ENCODE assay signal across 14 cellular contexts in the genomic region with DNA sequence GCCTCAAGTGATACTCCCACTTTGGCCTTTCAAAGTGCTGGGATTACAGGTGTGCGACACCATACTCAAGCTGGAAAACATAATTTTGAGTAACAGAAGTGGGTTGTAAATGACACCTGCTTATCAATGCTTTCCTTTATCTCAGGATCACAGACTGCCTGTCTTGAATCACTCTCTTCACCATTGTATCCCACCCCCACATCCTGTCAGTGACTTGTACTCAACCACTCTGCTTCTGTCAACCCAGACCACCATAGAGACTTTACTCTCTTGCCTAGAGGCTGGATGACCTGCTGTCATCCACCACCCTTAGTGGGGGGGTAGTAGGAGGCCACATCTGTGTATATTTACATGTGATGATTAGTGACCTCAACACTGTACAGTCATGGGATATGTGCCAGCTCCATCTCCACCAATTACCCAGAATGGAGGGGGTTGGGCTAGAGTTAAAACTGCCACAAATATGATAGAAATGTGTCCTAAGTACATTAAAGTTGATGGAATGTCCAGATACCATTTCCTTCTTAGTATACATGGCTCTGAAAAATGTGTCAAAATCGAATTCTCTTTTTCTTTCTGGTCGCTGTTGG.
DNase-seq lines count a peak whose midpoint lies in the region; ATAC-seq and TF ChIP-seq lines count a peak whose summit lies in the region.
"Had no signal": no experiment of that assay in that cellular context is flagged by ENCODE, and none has a peak within 500 bp of the region (broad histone marks: within the 10 kb centered on the region; RNA-seq: fewer than 3 reads in every experiment).

No MANE protein-coding gene starts in this region.

- no peaks in the 10 kb centered on the region for H4K20me1 ChIP-seq in OCI-LY3 (ENCODE audit: insufficient read depth, low read length)

- no peak for ATAC-seq in right lobe of liver
- ATAC-seq: CD8-positive, alpha-beta T cell had no signal

- H3K4me2 ChIP-seq in OCI-LY3 (ENCODE audit: low read length) (peak overlapping the region; percentile 70; the same call in 1 of the 2 replicates), skeletal muscle satellite cell (ENCODE audit: low read length) (peak overlapping the region; percentile 7)

- H3K36me3 ChIP-seq in OCI-LY3 (replicated peaks; ENCODE audit: low read depth, low read length): peaks cover 13% of the 10 kb centered on the region
- H3K36me3 ChIP-seq in skeletal muscle satellite cell (ENCODE audit: insufficient read depth, low read length): no peaks in the 10 kb centered on the region
- no peaks in the 10 kb centered on the region for H3K36me3 ChIP-seq in right lobe of liver

- H3K4me3 ChIP-seq in GM12865 (ENCODE audit: low read depth, low read length) (no peak overlapping the region), OCI-LY3 (ENCODE audit: low read length) (no peak overlapping the region), fibroblast of mammary gland (ENCODE audit: control insufficient read depth, low read depth, low read length) (no peak overlapping the region), skeletal muscle satellite cell (ENCODE audit: low read length) (no peak overlapping the region), coronary artery (no peak overlapping the region), right lobe of liver (no peak overlapping the region)

- TF ChIP-seq CTCF in GM12865 (IDR thresholded peaks at IDR 0.05; ENCODE audit: insufficient read depth, low read depth, low read length, missing control alignments) (no peak), OCI-LY3 (IDR thresholded peaks at IDR 0.05; ENCODE audit: low read depth, low read length) (no peak), fibroblast of mammary gland (conservative IDR thresholded peaks at IDR 0.05; ENCODE audit: control insufficient read depth, insufficient read depth, low read depth, low read length) (no peak), coronary artery (IDR thresholded peaks at IDR 0.05) (no peak), right lobe of liver (IDR thresholded peaks at IDR 0.05) (no peak)

- H3K9ac ChIP-seq in OCI-LY3 (ENCODE audit: low read length) (no peak overlapping the region), skeletal muscle satellite cell (ENCODE audit: low read depth, low read length) (no peak overlapping the region)

- WGBS in right lobe of liver (ENCODE audit: insufficient coverage, low coverage, low lambda C conversion rate, missing lambda C conversion rate): 86% methylated on average over 3 of the region's 3 CpGs

- intact Hi-C loops in right lobe of liver (cut with DNase I): no loop called here

- no peaks in the 10 kb centered on the region for H3K79me2 ChIP-seq in OCI-LY3 (ENCODE audit: low read length)

- no peaks in the 10 kb centered on the region for H3K27me3 ChIP-seq in OCI-LY3 (ENCODE audit: low read depth, low read length)
- no peaks in the 10 kb centered on the region for H3K27me3 ChIP-seq in skeletal muscle satellite cell (ENCODE audit: control insufficient read depth, insufficient read depth, low read length)
- H3K27me3 ChIP-seq in right lobe of liver: no peaks in the 10 kb centered on the region

- TF ChIP-seq POLR2A in right lobe of liver (IDR thresholded peaks at IDR 0.05): no peak

- no peak overlapping the region for H2AFZ ChIP-seq in OCI-LY3 (ENCODE audit: low read depth, low read length)

- peak overlapping the region; percentile 18; the same call in 1 of the 2 replicates for H3K27ac ChIP-seq in OCI-LY3 (ENCODE audit: low read length)
- H3K27ac ChIP-seq in coronary artery: no peak overlapping the region
- no peak overlapping the region for H3K27ac ChIP-seq in right lobe of liver

- H3K9me3 ChIP-seq in OCI-LY3 (ENCODE audit: insufficient read depth, low read length): peaks cover 13% of the 10 kb centered on the region; the same call in 1 of the 2 replicates
- no peaks in the 10 kb centered on the region for H3K9me3 ChIP-seq in skeletal muscle satellite cell (replicated peaks; ENCODE audit: low read length)
- no peaks in the 10 kb centered on the region for H3K9me3 ChIP-seq in right lobe of liver

- DNase-seq in GM12865 (ENCODE audit: low read depth): peak; percentile 14
- peak; percentile 58 for DNase-seq in fibroblast of mammary gland (ENCODE audit: low read depth)
- no peak for DNase-seq in coronary artery (ENCODE audit: low spot score)
- no peak for DNase-seq in right lobe of liver
- no peak for DNase-seq in anterior cingulate cortex (lab: John Stamatoyannopoulos, UW)
- DNase-seq: CD8-positive, alpha-beta T cell; DMS 273 treated with DMSO at 0.1 percent for 48 hours; NCI-H1417; NCI-H1930; NCI-H2171 treated with DMSO at 0.1 percent for 48 hours; NCI-H510A; SIG-M5 had no signal

- peaks cover 78% of the 10 kb centered on the region for H3K4me1 ChIP-seq in OCI-LY3 (ENCODE audit: low read length)
- peaks cover 42% of the 10 kb centered on the region for H3K4me1 ChIP-seq in skeletal muscle satellite cell (ENCODE audit: control insufficient read depth, insufficient read depth, low read length)
- H3K4me1 ChIP-seq in right lobe of liver: no peaks in the 10 kb centered on the region

Comparison
In these comparisons a context has a peak if more than half of its experiments do, and no peak if none do; other contexts are left out.
1. DNase-seq: peak in GM12865 (single experiment) and fibroblast of mammary gland (single experiment); none in coronary artery (single experiment), right lobe of liver (0 of 3) and anterior cingulate cortex (0 of 58).